In the genomic region with DNA sequence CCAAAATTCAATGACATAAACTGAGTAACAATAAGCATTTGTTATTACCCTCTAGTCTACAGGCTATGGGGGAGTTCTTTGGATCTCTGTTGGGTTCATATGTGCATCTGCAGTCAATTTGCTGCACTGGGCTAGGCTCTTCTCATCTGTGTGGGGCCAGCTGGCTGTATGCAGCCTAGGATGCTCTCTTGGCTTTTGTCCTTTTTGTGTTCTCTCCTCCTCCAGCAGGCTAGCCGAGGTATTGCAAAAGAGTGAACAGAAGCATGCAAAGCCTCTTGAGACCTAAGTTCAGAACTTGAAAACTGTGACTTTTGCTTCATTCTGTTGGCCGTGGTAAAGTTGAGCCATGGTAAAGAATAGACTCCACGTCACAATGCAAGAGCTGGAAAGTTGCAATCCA, we compare ENCODE assay signal across 8 cellular contexts.
DNase-seq lines count a peak whose midpoint lies in the region; ATAC-seq and TF ChIP-seq lines count a peak whose summit lies in the region.
"Had no signal": no experiment of that assay in that cellular context is flagged by ENCODE, and none has a peak within 500 bp of the region (broad histone marks: within the 10 kb centered on the region; RNA-seq: fewer than 3 reads in every experiment).

No MANE protein-coding gene starts in this region.

- H3K4me3 ChIP-seq in RWPE2 (ENCODE audit: severe bottlenecking) (no peak overlapping the region), foreskin fibroblast (ENCODE audit: low read depth in 1 of 2, low read length in 2 of 2) (no peak overlapping the region), testis (no peak overlapping the region)
- H3K4me3 ChIP-seq: skin epidermis had no signal

- no peaks in the 10 kb centered on the region for H4K20me1 ChIP-seq in H9 (ENCODE audit: control insufficient read depth, insufficient read depth, insufficient read length)

- H2BK120ac ChIP-seq in H9 (ENCODE audit: low read depth, low read length, poor library complexity, severe bottlenecking), result no peak overlapping the region

- H3K18ac ChIP-seq in H9 (ENCODE audit: insufficient read length, low read depth, low read length), result no peak overlapping the region

- H4K91ac ChIP-seq in H9 (ENCODE audit: insufficient read length, low read depth, low read length), result no peak overlapping the region

- H3K36me3 ChIP-seq in RWPE2 (ENCODE audit: low read depth) (no peaks in the 10 kb centered on the region), testis (ENCODE audit: low read depth, missing control alignments) (no peaks in the 10 kb centered on the region)

- H3K9me3 Mint-ChIP-seq in H9, result no peaks in the 10 kb centered on the region; a peak in 1 of 5 replicates

- no peak overlapping the region for H4K5ac ChIP-seq in H9 (ENCODE audit: insufficient read length, low read depth, low read length)

- no peak overlapping the region for H2BK20ac ChIP-seq in H9 (ENCODE audit: low read depth, low read length, poor library complexity, severe bottlenecking)

- no peaks in the 10 kb centered on the region for H3K79me1 ChIP-seq in H9 (ENCODE audit: insufficient read depth, low read depth, low read length, poor library complexity, severe bottlenecking)

- no peak overlapping the region for H3T11ph ChIP-seq in H9 (ENCODE audit: low read length)

- DNase-seq in DMS53 treated with DMSO at 0.1 percent for 48 hours (lab: John Stamatoyannopoulos, UW; ENCODE audit: unreplicated experiment) (peak; percentile 1), H9 (peak; percentile 52), RWPE2 (ENCODE audit: low spot score) (no peak), foreskin fibroblast (peak in 1 of 2 donors; percentile 41), testis (peak; percentile 41), NCI-H1092 (lab: John Stamatoyannopoulos, UW) (no peak), posterior cingulate gyrus (no peak)

- no peaks in the 10 kb centered on the region for H3K79me2 ChIP-seq in H9 (ENCODE audit: insufficient read depth, low read length)

- H3K56ac ChIP-seq in H9 (ENCODE audit: insufficient read length, low read depth, low read length), result no peak overlapping the region

- no peak overlapping the region for H3K14ac ChIP-seq in H9 (ENCODE audit: insufficient read depth, low read length)

- H3K4me2 ChIP-seq in H9 (ENCODE audit: insufficient read depth, insufficient read length, low read length), result no peak overlapping the region

- no peak overlapping the region for H2BK12ac ChIP-seq in H9 (ENCODE audit: insufficient read length, low read depth, low read length)

- no peak for TF ChIP-seq POLR2A in testis (IDR thresholded peaks at IDR 0.05)

- no peak overlapping the region for H2AK5ac ChIP-seq in H9 (ENCODE audit: insufficient read length, low read length)

- TF ChIP-seq CTCF in H9 (conservative IDR thresholded peaks at IDR 0.05) (peak; percentile 62), RWPE2 (IDR thresholded peaks at IDR 0.05; ENCODE audit: poor library complexity, severe bottlenecking) (peak; percentile 39), foreskin fibroblast (IDR thresholded peaks at IDR 0.05; ENCODE audit: low read depth, low read length) (peak; percentile 48), testis (IDR thresholded peaks at IDR 0.05) (peak in 1 of 3 experiments; percentile 19)

- no peak overlapping the region for H3K27ac Mint-ChIP-seq in H9

- H3K36me3 Mint-ChIP-seq in H9 (ENCODE audit: insufficient read depth in 1 of 3, low read depth in 3 of 3), result peaks cover 0 to 5% (median 0%) of the 10 kb centered on the region in 3 experiments; a peak in 1 of 7 replicates

- peak; percentile 60 for ATAC-seq in RWPE2 (ENCODE audit: low read depth)

- no CpG with 5 or more reads among the region's 3 CpGs for WGBS in H9 (ENCODE audit: extremely low coverage, insufficient read length, low lambda C conversion rate)
- 60 to 68% methylated on average over 3 of the region's 3 CpGs for WGBS in testis, 2 donors

- peaks cover 4 to 5% of the 10 kb centered on the region in 2 experiments; a peak in 3 of 4 replicates for H3K4me1 Mint-ChIP-seq in H9

- H3K27me3 Mint-ChIP-seq in H9 (ENCODE audit: low read depth), result no peaks in the 10 kb centered on the region

- H2AFZ ChIP-seq in H9 (ENCODE audit: low read length), result no peak overlapping the region

- no peak overlapping the region for H3K9ac ChIP-seq in H9 (ENCODE audit: extremely low read depth, insufficient read length, low read length)

- H3K4ac ChIP-seq in H9 (ENCODE audit: low read depth, low read length), result no peak overlapping the region

- H3K9me3 ChIP-seq in H9 (ENCODE audit: control insufficient read depth, low read depth, low read length) (no peaks in the 10 kb centered on the region), RWPE2 (ENCODE audit: severe bottlenecking) (no peaks in the 10 kb centered on the region), testis (no peaks in the 10 kb centered on the region)

- no peaks in the 10 kb centered on the region for H3K23me2 ChIP-seq in H9 (ENCODE audit: insufficient read length, low read depth, low read length, poor library complexity, severe bottlenecking)

- no peak overlapping the region for H2BK15ac ChIP-seq in H9 (ENCODE audit: low read depth, low read length)

- intact Hi-C loops in testis (cut with DNase I; ENCODE audit: low total_unique reads), result loop anchor here (10.0 kb wide), 1 partner anchor 383 kb away; no protein-coding TSS in a partner anchor
- intact Hi-C loops in posterior cingulate gyrus (cut with DNase I), result no loop called here

- no peak overlapping the region for H3K27ac ChIP-seq in H9 (ENCODE audit: insufficient read length, low read depth, low read length)
- no peak overlapping the region for H3K27ac ChIP-seq in RWPE2 (ENCODE audit: poor library complexity, severe bottlenecking)
- no peak overlapping the region for H3K27ac ChIP-seq in testis
- H3K27ac ChIP-seq: skin epidermis had no signal

- H3K23ac ChIP-seq in H9 (ENCODE audit: insufficient read length, low read depth, low read length), result no peak overlapping the region

- no peak overlapping the region for H2BK5ac ChIP-seq in H9 (ENCODE audit: insufficient read length, low read length)

- no peak overlapping the region for H4K8ac ChIP-seq in H9 (replicated peaks; ENCODE audit: insufficient read length, low read depth, low read length)

- H3K27me3 ChIP-seq in H9 (ENCODE audit: insufficient read depth, low read length), result no peaks in the 10 kb centered on the region
- no peaks in the 10 kb centered on the region for H3K27me3 ChIP-seq in RWPE2 (ENCODE audit: insufficient read depth, poor library complexity, severe bottlenecking)
- no peaks in the 10 kb centered on the region for H3K27me3 ChIP-seq in testis

- no peak overlapping the region for H3K4me3 Mint-ChIP-seq in H9

- H3K4me1 ChIP-seq in H9 (ENCODE audit: insufficient read depth, low read length) (no peaks in the 10 kb centered on the region), RWPE2 (ENCODE audit: insufficient read depth, poor library complexity, severe bottlenecking) (no peaks in the 10 kb centered on the region), testis (no peaks in the 10 kb centered on the region)

Comparison
In these comparisons a context has a peak if more than half of its experiments do, and no peak if none do; other contexts are left out.
1. DNase-seq: peak in DMS53 treated with DMSO at 0.1 percent for 48 hours (single experiment), H9 (single experiment) and testis (single experiment); none in RWPE2 (single experiment), NCI-H1092 (single experiment) and posterior cingulate gyrus (0 of 10).